ENCODE assay signal across 15 cellular contexts in the genomic region with DNA sequence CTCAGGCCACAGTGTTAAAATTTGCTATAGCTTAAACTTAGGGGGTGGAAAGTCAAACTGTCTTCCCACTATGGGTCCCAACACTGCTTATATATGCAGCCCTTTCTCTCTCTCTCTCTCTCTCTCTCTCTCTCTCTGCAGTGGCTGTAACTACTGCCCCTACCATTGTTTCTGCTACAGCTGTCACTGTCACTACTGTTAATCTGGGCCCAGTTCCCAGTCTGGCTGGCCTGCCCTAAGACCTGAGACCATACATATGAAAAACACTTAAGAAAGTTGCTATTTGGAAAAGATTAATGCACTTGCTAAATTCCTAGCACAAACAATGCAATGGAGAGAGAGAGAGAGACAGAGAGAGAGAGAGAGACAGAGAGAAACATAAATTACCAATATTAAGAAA.
"Had no signal": no experiment of that assay in that cellular context is flagged by ENCODE, and none has a peak within 500 bp of the region (broad histone marks: within the 10 kb centered on the region; RNA-seq: fewer than 3 reads in every experiment).

No MANE protein-coding gene starts in this region.

- H3K27me3 Mint-ChIP-seq: activated CD8-positive, alpha-beta T cell treated with anti-CD3 and anti-CD28 coated beads for 36 hours; activated naive CD8-positive, alpha-beta T cell treated with anti-CD3 and anti-CD28 coated beads, Interleukin-2, amount 10 ng/mL, durations not matched to agents 7 days and 5 days had no signal

- H3K9me3 Mint-ChIP-seq: activated CD8-positive, alpha-beta T cell treated with anti-CD3 and anti-CD28 coated beads for 36 hours; activated naive CD8-positive, alpha-beta T cell treated with anti-CD3 and anti-CD28 coated beads, Interleukin-2, amount 10 ng/mL, durations not matched to agents 7 days and 5 days; activated T-cell treated with anti-CD3 and anti-CD28 coated beads, Interleukin-2, amount 50 U/mL, for 72 hours had no signal

- DNase-seq: activated CD4-positive, alpha-beta T cell treated with anti-CD3 and anti-CD28 coated beads for 4 hours; activated CD8-positive, alpha-beta memory T cell treated with anti-CD3 and anti-CD28 coated beads, Interleukin-2, amount 50 U/mL, for 4 hours; activated CD8-positive, alpha-beta T cell treated with anti-CD3 and anti-CD28 coated beads for 36 hours; activated gamma-delta T cell treated with Interleukin-2 at 50 U/mL for 16 hours; activated naive CD8-positive, alpha-beta T cell treated with anti-CD3 and anti-CD28 coated beads, Interleukin-2, amount 10 ng/mL, durations not matched to agents 7 days and 5 days; activated T-cell treated with anti-CD3 and anti-CD28 coated beads, Interleukin-2, amount 50 U/mL, for 72 hours; anterior cingulate cortex; foreskin melanocyte; heart right ventricle; left lung; mesenchymal stem cell; T-helper 9 cell; tibial artery had no signal

- H3K4me3 ChIP-seq: heart right ventricle, left lung, skin epidermis, tibial artery had no signal

- H3K36me3 ChIP-seq: heart right ventricle, left lung, tibial artery had no signal

- H3K27ac Mint-ChIP-seq: activated CD8-positive, alpha-beta T cell treated with anti-CD3 and anti-CD28 coated beads for 36 hours; activated naive CD8-positive, alpha-beta T cell treated with anti-CD3 and anti-CD28 coated beads, Interleukin-2, amount 10 ng/mL, durations not matched to agents 7 days and 5 days; activated T-cell treated with anti-CD3 and anti-CD28 coated beads, Interleukin-2, amount 50 U/mL, for 72 hours had no signal

- H3K27ac ChIP-seq: heart right ventricle, left lung, parathyroid adenoma, skin epidermis, tibial artery had no signal

- H3K4me1 Mint-ChIP-seq: activated naive CD8-positive, alpha-beta T cell treated with anti-CD3 and anti-CD28 coated beads, Interleukin-2, amount 10 ng/mL, durations not matched to agents 7 days and 5 days had no signal

- H3K36me3 Mint-ChIP-seq: activated naive CD8-positive, alpha-beta T cell treated with anti-CD3 and anti-CD28 coated beads, Interleukin-2, amount 10 ng/mL, durations not matched to agents 7 days and 5 days had no signal

- H3K4me3 Mint-ChIP-seq: activated CD8-positive, alpha-beta T cell treated with anti-CD3 and anti-CD28 coated beads for 36 hours; activated naive CD8-positive, alpha-beta T cell treated with anti-CD3 and anti-CD28 coated beads, Interleukin-2, amount 10 ng/mL, durations not matched to agents 7 days and 5 days; activated T-cell treated with anti-CD3 and anti-CD28 coated beads, Interleukin-2, amount 50 U/mL, for 72 hours had no signal

- H3K27me3 ChIP-seq: heart right ventricle, left lung, tibial artery had no signal

- ATAC-seq: activated CD8-positive, alpha-beta T cell treated with anti-CD3 and anti-CD28 coated beads for 36 hours; activated T-cell treated with anti-CD3 and anti-CD28 coated beads, Interleukin-2, amount 50 U/mL, for 72 hours; heart right ventricle; left lung had no signal

- H3K4me1 ChIP-seq: heart right ventricle, left lung, tibial artery had no signal

- H3K9me3 ChIP-seq: heart right ventricle, left lung, tibial artery had no signal
